Comparison of ENCODE assay signal across 25 cellular contexts in genomic region chr4:21869978-21870745, GRCh38.
"Had no signal": no experiment of that assay in that cellular context is flagged by ENCODE, and none has a peak within 500 bp of the region (broad histone marks: within the 10 kb centered on the region; RNA-seq: fewer than 3 reads in every experiment).

No MANE protein-coding gene starts in this region.

- H3K9me3 ChIP-seq: adrenal gland, Peyer's patch, SJCRH30, SK-N-SH had no signal

- H3K4me2 ChIP-seq: SK-N-SH had no signal

- H3K9ac ChIP-seq: SK-N-SH had no signal

- ATAC-seq: activated CD4-positive, CD25-positive, alpha-beta regulatory T cell treated with anti-CD3 and anti-CD28 coated beads, Interleukin-2, amount 50 U/mL, for 24 hours; activated CD8-positive, alpha-beta T cell treated with anti-CD3 and anti-CD28 coated beads, Interleukin-2, amount 10 ng/mL, durations not matched to agents 7 days and 5 days had no signal

- DNase-seq: activated CD4-positive, alpha-beta T cell treated with anti-CD3 and anti-CD28 coated beads for 48 hours; activated CD4-positive, alpha-beta T cell treated with anti-CD3 and anti-CD28 coated beads, Interleukin-2, amount 50 U/mL, for 4 hours; activated CD8-positive, alpha-beta memory T cell treated with anti-CD3 and anti-CD28 coated beads, Interleukin-2, amount 50 U/mL, for 48 hours; activated CD8-positive, alpha-beta T cell treated with anti-CD3 and anti-CD28 coated beads, Interleukin-2, amount 10 ng/mL, durations not matched to agents 7 days and 5 days; activated naive CD4-positive, alpha-beta T cell treated with anti-CD3 and anti-CD28 coated beads, Interleukin-2, amount 50 U/mL, for 16 hours; activated naive CD8-positive, alpha-beta T cell treated with anti-CD3 and anti-CD28 coated beads, Interleukin-2, amount 10 ng/mL, durations not matched to agents 7 days and 5 days; activated T-cell treated with anti-CD3 and anti-CD28 coated beads, Interleukin-2, amount 50 U/mL, for 1 hour; adrenal gland; anterior cingulate cortex; Kasumi-1; KBM-7; NCI-H1048; NCI-H146; NCI-H187 treated with DMSO at 0.1 percent for 48 hours; NCI-H2081 treated with DMSO at 0.1 percent for 48 hours; NCI-H2227 treated with DMSO at 0.1 percent for 48 hours; NCI-H69; Peyer's patch; Right ventricle myocardium superior; SJCRH30; SK-N-SH; T-helper 1 cell had no signal

- H3K36me3 ChIP-seq: adrenal gland, Peyer's patch, SJCRH30 had no signal

- H3K9me3 Mint-ChIP-seq: activated naive CD8-positive, alpha-beta T cell treated with anti-CD3 and anti-CD28 coated beads, Interleukin-2, amount 10 ng/mL, durations not matched to agents 7 days and 5 days had no signal

- H3K27ac ChIP-seq: adrenal gland, Peyer's patch, RWPE1, SJCRH30, VCaP had no signal

- H3K4me1 ChIP-seq: adrenal gland, Peyer's patch, SJCRH30 had no signal

- H3K27me3 ChIP-seq: adrenal gland, Peyer's patch, SJCRH30 had no signal

- H3K27me3 Mint-ChIP-seq: activated naive CD8-positive, alpha-beta T cell treated with anti-CD3 and anti-CD28 coated beads, Interleukin-2, amount 10 ng/mL, durations not matched to agents 7 days and 5 days had no signal

- H3K9me2 ChIP-seq: SK-N-SH had no signal

- H3K27ac Mint-ChIP-seq: activated CD8-positive, alpha-beta T cell treated with anti-CD3 and anti-CD28 coated beads, Interleukin-2, amount 10 ng/mL, durations not matched to agents 7 days and 5 days; activated naive CD8-positive, alpha-beta T cell treated with anti-CD3 and anti-CD28 coated beads, Interleukin-2, amount 10 ng/mL, durations not matched to agents 7 days and 5 days had no signal

- H3K4me3 Mint-ChIP-seq: activated CD8-positive, alpha-beta T cell treated with anti-CD3 and anti-CD28 coated beads, Interleukin-2, amount 10 ng/mL, durations not matched to agents 7 days and 5 days; activated naive CD8-positive, alpha-beta T cell treated with anti-CD3 and anti-CD28 coated beads, Interleukin-2, amount 10 ng/mL, durations not matched to agents 7 days and 5 days had no signal

- H3K4me1 Mint-ChIP-seq: activated naive CD8-positive, alpha-beta T cell treated with anti-CD3 and anti-CD28 coated beads, Interleukin-2, amount 10 ng/mL, durations not matched to agents 7 days and 5 days had no signal

- H3K4me3 ChIP-seq: adrenal gland, Peyer's patch, SJCRH30 had no signal

- H3K36me3 Mint-ChIP-seq: activated naive CD8-positive, alpha-beta T cell treated with anti-CD3 and anti-CD28 coated beads, Interleukin-2, amount 10 ng/mL, durations not matched to agents 7 days and 5 days had no signal
